ENCODE assay signal across 8 cellular contexts in the genomic region with DNA sequence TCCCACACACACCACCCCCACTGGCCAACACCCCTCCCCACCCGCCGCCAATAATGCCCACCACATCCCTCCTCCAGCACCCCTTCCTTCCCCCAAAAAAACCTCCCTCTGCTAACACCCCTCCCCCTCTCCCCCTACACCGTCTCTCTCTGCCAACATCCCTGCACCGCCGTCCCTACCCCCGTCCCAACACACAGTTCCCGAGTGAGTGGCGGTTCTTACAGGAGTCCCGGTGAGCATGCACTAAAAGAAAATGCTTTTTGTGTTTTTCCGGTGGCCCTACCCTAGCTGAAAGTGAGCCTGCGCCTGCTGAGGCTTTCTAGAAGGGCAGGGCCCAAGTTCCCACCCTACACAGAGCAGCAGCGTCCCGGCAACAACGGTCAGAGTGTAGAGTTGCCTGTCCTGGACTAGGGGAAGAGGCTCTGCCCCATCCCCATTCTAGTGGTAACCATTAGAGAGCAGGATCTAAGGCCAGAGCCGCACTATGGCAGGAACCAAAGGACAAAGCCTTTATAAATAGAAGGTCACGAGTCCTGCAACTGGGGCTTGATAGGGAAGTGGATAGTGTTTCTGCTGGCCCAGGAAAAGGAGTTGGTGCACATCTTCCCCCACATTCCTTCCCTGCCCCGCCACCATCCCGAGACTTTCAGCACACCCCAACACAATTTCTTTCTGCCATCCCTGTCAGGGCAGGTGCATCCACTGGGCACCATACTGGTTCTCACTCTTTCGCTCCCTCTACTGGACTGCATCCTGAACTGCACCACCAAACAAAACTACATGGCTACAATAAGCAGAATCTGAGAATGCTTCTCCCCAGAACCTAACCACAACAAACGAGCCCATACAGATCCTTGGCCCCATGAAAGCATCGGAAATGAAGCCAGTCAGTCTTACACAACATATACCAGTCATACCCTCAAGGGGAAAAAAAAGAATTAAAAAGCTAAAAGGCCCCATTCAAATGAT.
DNase-seq lines count a peak whose midpoint lies in the region; ATAC-seq, FAIRE-seq and TF ChIP-seq lines count a peak whose summit lies in the region.

No MANE protein-coding gene starts in this region.

- H3K4me3 Mint-ChIP-seq in CD8-positive, alpha-beta memory T cell = no peak overlapping the region
- H3K4me3 Mint-ChIP-seq in activated naive CD8-positive, alpha-beta T cell treated with anti-CD3 and anti-CD28 coated beads, Interleukin-2, amount 10 ng/mL, durations not matched to agents 7 days and 5 days = peak overlapping the region; percentile 40

- H3K9me3 ChIP-seq in CD8-positive, alpha-beta memory T cell (ENCODE audit: low read length) = no peaks in the 10 kb centered on the region
- H3K9me3 ChIP-seq in Panc1 (ENCODE audit: control insufficient read depth, insufficient read depth, low read depth, low read length) = no peaks in the 10 kb centered on the region

- H3K27ac ChIP-seq in CD8-positive, alpha-beta memory T cell (ENCODE audit: low read depth, low read length) = no peak overlapping the region
- H3K27ac ChIP-seq in Panc1 (ENCODE audit: low read length) = no peak overlapping the region

- BruUV-seq in Panc1 (replicated peaks; lab: Mats Ljungman, UMichigan) = no TSS peak

- H3K4me3 ChIP-seq in CD8-positive, alpha-beta memory T cell (ENCODE audit: low read length) = no peak overlapping the region
- no peak overlapping the region for H3K4me3 ChIP-seq in Panc1 (ENCODE audit: low read depth in 2 of 2, low read length in 2 of 2)

- H3K36me3 Mint-ChIP-seq in CD8-positive, alpha-beta memory T cell = no peaks in the 10 kb centered on the region
- peaks cover 2% of the 10 kb centered on the region for H3K36me3 Mint-ChIP-seq in activated naive CD8-positive, alpha-beta T cell treated with anti-CD3 and anti-CD28 coated beads, Interleukin-2, amount 10 ng/mL, durations not matched to agents 7 days and 5 days

- POLR2A ChIA-PET in CD8-positive, alpha-beta memory T cell (lab: Charles Lee) = interaction anchor here (0.5 kb wide), 1 partner anchor 378 kb away, joined by 3 read pairs; no protein-coding TSS in a partner anchor
- POLR2A ChIA-PET in Panc1 (lab: Charles Lee) = no interaction called here
- POLR2A ChIA-PET in activated naive CD8-positive, alpha-beta T cell treated with anti-CD3 and anti-CD28 coated beads, Interleukin-2, amount 10 ng/mL, durations not matched to agents 7 days and 5 days (lab: Charles Lee) = no interaction called here

- H3K4me1 Mint-ChIP-seq in CD8-positive, alpha-beta memory T cell = peaks cover 5 to 11% (median 8%) of the 10 kb centered on the region in 3 donors
- H3K4me1 Mint-ChIP-seq in activated naive CD8-positive, alpha-beta T cell treated with anti-CD3 and anti-CD28 coated beads, Interleukin-2, amount 10 ng/mL, durations not matched to agents 7 days and 5 days = peaks cover 7% of the 10 kb centered on the region

- in situ Hi-C loops in Panc1 (cut with HindIII; ENCODE audit: low pct_unique_long_range_greater_than_20kb, low sequenced_read_pairs) = no loop called here

- peak overlapping the region in 1 of 8 donors; percentile 12 for H3K27ac Mint-ChIP-seq in CD8-positive, alpha-beta memory T cell
- H3K27ac Mint-ChIP-seq in activated naive CD8-positive, alpha-beta T cell treated with anti-CD3 and anti-CD28 coated beads, Interleukin-2, amount 10 ng/mL, durations not matched to agents 7 days and 5 days = peak overlapping the region; percentile 71

- no peaks in the 10 kb centered on the region for H3K36me3 ChIP-seq in CD8-positive, alpha-beta memory T cell (ENCODE audit: insufficient read depth, low read length)
- H3K36me3 ChIP-seq in Panc1 (ENCODE audit: control insufficient read depth, insufficient read depth, low read length) = no peaks in the 10 kb centered on the region

- CTCF ChIA-PET in CD8-positive, alpha-beta memory T cell (lab: Charles Lee) = no interaction called here
- CTCF ChIA-PET in Panc1 (lab: Charles Lee) = no interaction called here

- no peak for FAIRE-seq in urothelium cell line (lab: Jason Lieb, UNC)

- no peaks in the 10 kb centered on the region for H3K27me3 ChIP-seq in CD8-positive, alpha-beta memory T cell (ENCODE audit: insufficient read depth, low read length, poor library complexity, severe bottlenecking)
- no peaks in the 10 kb centered on the region for H3K27me3 ChIP-seq in Panc1 (ENCODE audit: control insufficient read depth, insufficient read depth, low read length)

- no peaks in the 10 kb centered on the region for H3K9me3 Mint-ChIP-seq in CD8-positive, alpha-beta memory T cell
- H3K9me3 Mint-ChIP-seq in activated naive CD8-positive, alpha-beta T cell treated with anti-CD3 and anti-CD28 coated beads, Interleukin-2, amount 10 ng/mL, durations not matched to agents 7 days and 5 days = peaks cover 1% of the 10 kb centered on the region

- peak; percentile 61 for TF ChIP-seq CTCF in Panc1 (IDR thresholded peaks at IDR 0.05)

- peaks cover 5 to 11% of the 10 kb centered on the region in 2 donors for H3K27me3 Mint-ChIP-seq in CD8-positive, alpha-beta memory T cell
- no peaks in the 10 kb centered on the region for H3K27me3 Mint-ChIP-seq in activated naive CD8-positive, alpha-beta T cell treated with anti-CD3 and anti-CD28 coated beads, Interleukin-2, amount 10 ng/mL, durations not matched to agents 7 days and 5 days

- peaks cover 6% of the 10 kb centered on the region for H3K4me1 ChIP-seq in CD8-positive, alpha-beta memory T cell (ENCODE audit: insufficient read depth, low read length)
- no peaks in the 10 kb centered on the region for H3K4me1 ChIP-seq in Panc1 (ENCODE audit: control insufficient read depth, insufficient read depth, low read length)

- peak; percentile 95 for ATAC-seq in GM18511 (IDR thresholded peaks at IDR 0.05; ENCODE audit: unreplicated experiment)
- ATAC-seq in HG03066 (IDR thresholded peaks at IDR 0.05; ENCODE audit: low read depth, unreplicated experiment) = peak; percentile 92
- ATAC-seq in Panc1 = no peak
- peak; percentile 61 for ATAC-seq in activated naive CD8-positive, alpha-beta T cell treated with anti-CD3 and anti-CD28 coated beads, Interleukin-2, amount 10 ng/mL, durations not matched to agents 7 days and 5 days (ENCODE audit: low read depth)

- intact Hi-C loops in Panc1 (cut with micrococcal nuclease; ENCODE audit: unreplicated experiment) = no loop called here

- DNase-seq in CD8-positive, alpha-beta memory T cell = peak in 4 of 5 donors; percentile 1 to 47 (median 34)
- peak; percentile 15 for DNase-seq in Panc1 (ENCODE audit: low read depth, low spot score)
- peak; percentile 29 for DNase-seq in activated naive CD8-positive, alpha-beta T cell treated with anti-CD3 and anti-CD28 coated beads, Interleukin-2, amount 10 ng/mL, durations not matched to agents 7 days and 5 days
- DNase-seq in kidney glomerular epithelial cell (lab: John Stamatoyannopoulos, UW) = peak; percentile 14
- DNase-seq in urothelium cell line (ENCODE audit: low spot score) = peak; percentile 48
- DNase-seq in NCI-H187 (lab: John Stamatoyannopoulos, UW) = no peak

Comparison
In these comparisons a context has a peak if more than half of its experiments do, and no peak if none do; other contexts are left out.
1. DNase-seq: peak in CD8-positive, alpha-beta memory T cell (4 of 5), Panc1 (single experiment), activated naive CD8-positive, alpha-beta T cell treated with anti-CD3 and anti-CD28 coated beads, Interleukin-2, amount 10 ng/mL, durations not matched to agents 7 days and 5 days (single experiment), kidney glomerular epithelial cell (single experiment) and urothelium cell line (single experiment); none in NCI-H187 (0 of 2).